Comparison of ENCODE assay signal across 20 cellular contexts in genomic region chr6:18488004-18488403, GRCh38.
DNase-seq lines count a peak whose midpoint lies in the region; ATAC-seq, FAIRE-seq and TF ChIP-seq lines count a peak whose summit lies in the region.
"Had no signal": no experiment of that assay in that cellular context is flagged by ENCODE, and none has a peak within 500 bp of the region (broad histone marks: within the 10 kb centered on the region; RNA-seq: fewer than 3 reads in every experiment).

No MANE protein-coding gene starts in this region.

- WGBS in esophagus squamous epithelium, 2 donors: 22 to 44% methylated on average over 2 of the region's 2 CpGs

- POLR2A ChIA-PET in MCF 10A (lab: Yijun Ruan, JAX): interaction anchor here (0.8 to 3.2 kb wide), 14 partner anchors 10 to 220 kb away, joined by 3 to 14 read pairs (median 4); partner anchors contain the start of gene RNF144B

- no TSS peak for BruUV-seq in MCF 10A (replicated peaks; lab: Mats Ljungman, UMichigan)

- ATAC-seq in RWPE2 (ENCODE audit: low read depth): no peak
- ATAC-seq: HCT116, Right ventricle myocardium inferior had no signal

- H3K4me3 ChIP-seq in RWPE2 (ENCODE audit: severe bottlenecking) (no peak overlapping the region), esophagus squamous epithelium (no peak overlapping the region), kidney (ENCODE audit: low read length in 2 of 2) (no peak overlapping the region)
- H3K4me3 ChIP-seq: SK-N-MC had no signal

- H3K27me3 Mint-ChIP-seq in MCF 10A (ENCODE audit: insufficient read depth, unreplicated experiment): no peaks in the 10 kb centered on the region
- no peaks in the 10 kb centered on the region for H3K27me3 Mint-ChIP-seq in mesothelial cell of epicardium (ENCODE audit: low read depth)

- DNase-seq in RWPE2 (ENCODE audit: low spot score) (no peak), MCF 10A (ENCODE audit: unreplicated experiment) (peak; percentile 32), esophagus squamous epithelium (lab: John Stamatoyannopoulos, UW) (no peak), mesothelial cell of epicardium (ENCODE audit: low spot score in 2 of 2, unreplicated experiment in 2 of 2) (no peak), kidney (no peak), 8988T (no peak), middle frontal gyrus (ENCODE audit: extremely low spot score, low spot score) (no peak), LoVo (ENCODE audit: low spot score) (no peak)
- DNase-seq: AML-193, Caco-2, EL, Kasumi-1, NCI-H1417, NCI-H2029 treated with DMSO at 0.1 percent for 48 hours, NCI-H510A, NCI-H774 had no signal

- H3K27me3 ChIP-seq in RWPE2 (ENCODE audit: insufficient read depth, poor library complexity, severe bottlenecking) (no peaks in the 10 kb centered on the region), esophagus squamous epithelium (no peaks in the 10 kb centered on the region)

- H3K36me3 Mint-ChIP-seq in MCF 10A (ENCODE audit: insufficient read depth, unreplicated experiment) (no peaks in the 10 kb centered on the region), mesothelial cell of epicardium (no peaks in the 10 kb centered on the region)
- H3K36me3 Mint-ChIP-seq: CD14-positive monocyte had no signal

- H3K4me1 ChIP-seq in RWPE2 (ENCODE audit: insufficient read depth, poor library complexity, severe bottlenecking) (peaks cover 18% of the 10 kb centered on the region), esophagus squamous epithelium (peaks cover 11 to 55% (median 14%) of the 10 kb centered on the region in 3 donors), kidney (ENCODE audit: control insufficient read depth in 1 of 2, insufficient read depth in 1 of 2, low read depth in 1 of 2, low read length in 2 of 2) (peaks cover 4 to 6% of the 10 kb centered on the region in 2 donors)
- H3K4me1 ChIP-seq: Caco-2 had no signal

- H3K9me3 ChIP-seq in RWPE2 (ENCODE audit: severe bottlenecking) (no peaks in the 10 kb centered on the region), esophagus squamous epithelium (no peaks in the 10 kb centered on the region), kidney (ENCODE audit: control insufficient read depth in 1 of 2, low read length in 2 of 2) (no peaks in the 10 kb centered on the region)
- H3K9me3 ChIP-seq: Caco-2 had no signal

- H3K4me3 Mint-ChIP-seq in MCF 10A (ENCODE audit: unreplicated experiment): no peak overlapping the region
- H3K4me3 Mint-ChIP-seq in mesothelial cell of epicardium: no peak overlapping the region
- H3K4me3 Mint-ChIP-seq: CD14-positive monocyte had no signal

- peak overlapping the region; percentile 78 for H3K27ac ChIP-seq in RWPE2 (ENCODE audit: poor library complexity, severe bottlenecking)
- peak overlapping the region; percentile 1 to 77 (median 66) for H3K27ac ChIP-seq in esophagus squamous epithelium
- H3K27ac ChIP-seq in kidney (ENCODE audit: low read depth in 2 of 2, low read length in 2 of 2): no peak overlapping the region
- H3K27ac ChIP-seq: SK-N-MC had no signal

- intact Hi-C loops in MCF 10A (cut with micrococcal nuclease) (no loop called here), esophagus squamous epithelium (cut with DNase I) (no loop called here), kidney (cut with DNase I) (no loop called here)

- no peak overlapping the region for H3K9ac ChIP-seq in kidney (ENCODE audit: low read length in 2 of 2)

- TF ChIP-seq CTCF in RWPE2 (IDR thresholded peaks at IDR 0.05; ENCODE audit: poor library complexity, severe bottlenecking) (no peak), MCF 10A (IDR thresholded peaks at IDR 0.05; ENCODE audit: unreplicated experiment) (no peak), esophagus squamous epithelium (IDR thresholded peaks at IDR 0.05) (no peak), mesothelial cell of epicardium (IDR thresholded peaks at IDR 0.05; ENCODE audit: unreplicated experiment) (no peak), kidney (IDR thresholded peaks at IDR 0.05; ENCODE audit: borderline replicate concordance, extremely low read depth, insufficient read depth) (no peak)

- TF ChIP-seq POLR2A in esophagus squamous epithelium (IDR thresholded peaks at IDR 0.05): no peak

- CTCF ChIA-PET in MCF 10A (lab: Yijun Ruan, JAX): interaction anchor here (0.7 to 5.2 kb wide), 3 partner anchors 15 to 164 kb away, joined by 4 to 43 read pairs (median 6); no protein-coding TSS in a partner anchor

- H3K4me1 Mint-ChIP-seq in MCF 10A (ENCODE audit: insufficient read depth, unreplicated experiment) (peaks cover 31% of the 10 kb centered on the region), mesothelial cell of epicardium (peaks cover 20% of the 10 kb centered on the region)

- FAIRE-seq in kidney (lab: Jason Lieb, UNC): no peak

- H3K27ac Mint-ChIP-seq in MCF 10A (ENCODE audit: low read depth, unreplicated experiment) (peak overlapping the region; percentile 1), mesothelial cell of epicardium (peak overlapping the region; percentile 36)
- H3K27ac Mint-ChIP-seq: CD14-positive monocyte had no signal

- H3K36me3 ChIP-seq in RWPE2 (ENCODE audit: low read depth): no peaks in the 10 kb centered on the region
- no peaks in the 10 kb centered on the region for H3K36me3 ChIP-seq in esophagus squamous epithelium
- H3K36me3 ChIP-seq in kidney (ENCODE audit: control insufficient read depth in 1 of 2, insufficient read depth in 2 of 2, low read length in 2 of 2): no peaks in the 10 kb centered on the region

- H3K9me3 Mint-ChIP-seq in MCF 10A (ENCODE audit: unreplicated experiment) (no peaks in the 10 kb centered on the region), mesothelial cell of epicardium (no peaks in the 10 kb centered on the region)
- H3K9me3 Mint-ChIP-seq: CD14-positive monocyte had no signal

Comparison
In these comparisons a context has a peak if more than half of its experiments do, and no peak if none do; other contexts are left out.
1. H3K27ac ChIP-seq: peak in RWPE2 (single experiment) and esophagus squamous epithelium (4 of 4); none in kidney (0 of 2).